Comparison of ENCODE assay signal across 13 cellular contexts in genomic region chr10:56449770-56450169, GRCh38.
DNase-seq lines count a peak whose midpoint lies in the region; ATAC-seq, FAIRE-seq and TF ChIP-seq lines count a peak whose summit lies in the region.
"Had no signal": no experiment of that assay in that cellular context is flagged by ENCODE, and none has a peak within 500 bp of the region (broad histone marks: within the 10 kb centered on the region; RNA-seq: fewer than 3 reads in every experiment).

No MANE protein-coding gene starts in this region.

- no peaks in the 10 kb centered on the region for H3K9me3 ChIP-seq in mammary epithelial cell (replicated peaks; ENCODE audit: insufficient read depth, low read length)
- no peaks in the 10 kb centered on the region for H3K9me3 ChIP-seq in transverse colon

- no peak for TF ChIP-seq EP300 in transverse colon (IDR thresholded peaks at IDR 0.05; ENCODE audit: low read depth)

- dilution Hi-C loops in mammary epithelial cell (cut with HindIII; ENCODE audit: low sequenced_read_pairs): no loop called here

- H3K9ac ChIP-seq in mammary epithelial cell (ENCODE audit: insufficient read depth, low read length): no peak overlapping the region

- intact Hi-C loops in mammary epithelial cell (cut with micrococcal nuclease): no loop called here
- intact Hi-C loops in transverse colon (cut with DNase I; ENCODE audit: low total_unique reads): no loop called here

- H3K27ac ChIP-seq in mammary epithelial cell (ENCODE audit: insufficient read depth, low read depth, low read length) (no peak overlapping the region), transverse colon (no peak overlapping the region)

- TF ChIP-seq POLR2A in NB4 (IDR thresholded peaks at IDR 0.05; ENCODE audit: extremely low read depth, insufficient read length) (no peak), GM12891 (IDR thresholded peaks at IDR 0.05; ENCODE audit: low read depth, low read length) (no peak), transverse colon (IDR thresholded peaks at IDR 0.05) (no peak)

- H3K36me3 ChIP-seq in mammary epithelial cell (ENCODE audit: insufficient read depth, low read length) (no peaks in the 10 kb centered on the region), transverse colon (no peaks in the 10 kb centered on the region)

- H4K20me1 ChIP-seq in mammary epithelial cell (ENCODE audit: insufficient read depth, low read length): no peaks in the 10 kb centered on the region

- TF ChIP-seq CTCF in NB4 (IDR thresholded peaks at IDR 0.05; ENCODE audit: low read depth, low read length) (peak; percentile 17), mammary epithelial cell (conservative IDR thresholded peaks at IDR 0.05 in 1 of 2, IDR thresholded peaks at IDR 0.05 in 1 of 2; ENCODE audit: extremely low read depth in 1 of 2, insufficient read depth in 1 of 2, low read depth in 1 of 2, low read length in 2 of 2) (peak; percentile 27 to 60), transverse colon (IDR thresholded peaks at IDR 0.05) (no peak)

- ATAC-seq in GM21515 (IDR thresholded peaks at IDR 0.05; ENCODE audit: unreplicated experiment): peak; percentile 59
- ATAC-seq: activated T-cell treated with anti-CD3 and anti-CD28 coated beads, Interleukin-2, amount 50 U/mL, for 4 hours had no signal

- DNase-seq in COR-L47 (lab: John Stamatoyannopoulos, UW): peak; percentile 38
- peak; percentile 2 for DNase-seq in NB4 (ENCODE audit: low read depth)
- DNase-seq in mammary epithelial cell: peak; percentile 6
- no peak for DNase-seq in GM12891 (ENCODE audit: insufficient read length, low spot score)
- no peak for DNase-seq in hypothalamus (lab: John Stamatoyannopoulos, UW)
- no peak for DNase-seq in transverse colon
- DNase-seq in stimulated activated naive CD4-positive, alpha-beta T cell treated with Interleukin-2 at 50 U/mL for 16 hours (lab: John Stamatoyannopoulos, UW): no peak
- DNase-seq: activated B cell treated with CpG ODN at 0.5 μM for 24 hours; activated T-cell treated with anti-CD3 and anti-CD28 coated beads, Interleukin-2, amount 50 U/mL, for 4 hours; NK-92 treated with Interleukin-12 subunit alpha and Interleukin-12 subunit beta, amount 100 ng/mL, for 24 hours; nucleus accumbens; stimulated activated CD4-positive, alpha-beta T cell treated with anti-CD3 and anti-CD28 coated beads, Interleukin-1b, Interleukin-23, amount 100 ng/mL, for 48 hours had no signal

- H3K4me1 ChIP-seq in mammary epithelial cell (ENCODE audit: insufficient read depth, low read length) (no peaks in the 10 kb centered on the region), transverse colon (no peaks in the 10 kb centered on the region)

- BruUV-seq in mammary epithelial cell (replicated peaks; lab: Mats Ljungman, UMichigan): no TSS peak

- CTCF ChIA-PET in mammary epithelial cell (lab: Charles Lee; ENCODE audit: low non-redundant PET): interaction anchor here (0.6 kb wide), 1 partner anchor 461 kb away, joined by 3 read pairs; no protein-coding TSS in a partner anchor

- no peak overlapping the region for H3K4me2 ChIP-seq in mammary epithelial cell (ENCODE audit: insufficient read depth, low read depth, low read length)

- H3K27me3 ChIP-seq in mammary epithelial cell (ENCODE audit: insufficient read depth, low read length): no peaks in the 10 kb centered on the region
- H3K27me3 ChIP-seq in transverse colon: no peaks in the 10 kb centered on the region

- no peak overlapping the region for H3K4me3 ChIP-seq in NB4 (ENCODE audit: low read depth, low read length)
- H3K4me3 ChIP-seq in mammary epithelial cell (replicated peaks in 1 of 3; ENCODE audit: insufficient read depth in 1 of 3, low read depth in 2 of 3, low read length in 3 of 3): no peak overlapping the region
- H3K4me3 ChIP-seq in transverse colon: no peak overlapping the region

- FAIRE-seq in GM12891 (lab: Jason Lieb, UNC): no peak

- in situ Hi-C loops in mammary epithelial cell (cut with MboI; ENCODE audit: low sequenced_read_pairs in 2 of 2): no loop called here
- in situ Hi-C loops in transverse colon (cut with MboI; ENCODE audit: low pct_ligation_motif_present in 1 of 4, low pct_unique_long_range_greater_than_20kb in 1 of 4, low sequenced_read_pairs in 3 of 4): no loop called here

- no peak overlapping the region for H2AFZ ChIP-seq in mammary epithelial cell (ENCODE audit: low read depth, low read length)

- no peaks in the 10 kb centered on the region for H3K79me2 ChIP-seq in mammary epithelial cell (ENCODE audit: insufficient read depth, low read length)

TF ChIP-seq in GM12891, 5 proteins besides CTCF, POLR2A, EP300 and RAD21:
- no peak for TF ChIP-seq PAX5 (IDR thresholded peaks at IDR 0.05; ENCODE audit: insufficient read depth, low read length, severe bottlenecking)
- TF ChIP-seq TAF1 (IDR thresholded peaks at IDR 0.05; ENCODE audit: low read depth, low read length): no peak
- TF ChIP-seq POU2F2 (IDR thresholded peaks at IDR 0.05; ENCODE audit: low read depth, low read length): no peak
- no peak for TF ChIP-seq POLR2AphosphoS5 (IDR thresholded peaks at IDR 0.05; ENCODE audit: low read depth, low read length)
- no peak for TF ChIP-seq SPI1 (IDR thresholded peaks at IDR 0.05; ENCODE audit: low read depth, low read length)

Comparison
In these comparisons a context has a peak if more than half of its experiments do, and no peak if none do; other contexts are left out.
1. DNase-seq: peak in COR-L47 (single experiment), NB4 (single experiment) and mammary epithelial cell (single experiment); none in GM12891 (single experiment), hypothalamus (0 of 51), transverse colon (single experiment) and stimulated activated naive CD4-positive, alpha-beta T cell treated with Interleukin-2 at 50 U/mL for 16 hours (single experiment).
2. CTCF ChIP-seq: peak in NB4 (single experiment) and mammary epithelial cell (2 of 2); none in transverse colon (0 of 5).